Comparison of ENCODE assay signal across 8 cellular contexts in the genomic region with DNA sequence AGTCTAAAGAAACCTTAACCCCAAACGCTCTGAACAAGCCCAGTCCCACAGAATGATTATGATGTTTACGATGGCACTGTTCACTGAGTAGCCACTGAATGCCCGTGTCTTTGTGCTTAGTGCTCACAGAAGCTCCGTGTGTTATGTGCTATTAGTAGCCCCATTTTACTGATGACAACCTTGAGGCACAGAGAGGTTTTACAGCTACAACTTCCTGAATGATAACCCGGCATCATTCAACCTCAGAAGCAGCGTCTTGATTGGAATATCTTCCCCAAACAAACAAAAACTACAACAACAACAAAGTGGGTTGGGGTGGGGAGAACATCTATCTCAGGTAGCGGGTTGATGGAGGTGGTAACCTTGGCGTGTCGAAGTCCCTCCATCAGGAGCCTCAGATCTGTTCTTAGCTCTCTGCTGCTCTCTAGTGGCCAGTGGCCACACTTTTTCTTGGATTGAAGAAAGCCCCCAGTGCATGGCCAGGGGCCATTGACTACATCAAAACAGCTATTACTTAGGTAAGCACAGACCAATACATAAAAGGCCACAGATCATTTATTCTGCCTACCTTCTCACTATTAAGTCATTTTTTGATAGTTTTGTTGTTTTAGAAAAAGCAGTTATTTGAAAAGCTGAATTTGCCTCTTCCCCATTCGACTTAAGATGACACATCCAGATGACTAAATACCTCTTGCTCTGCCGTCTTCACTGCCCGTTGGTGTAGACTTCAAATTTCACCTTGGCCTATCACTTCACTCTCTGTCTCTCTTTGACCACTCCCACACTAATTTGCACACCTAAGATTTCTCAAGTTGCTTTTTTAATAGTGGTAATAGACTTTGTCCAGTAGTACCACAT.
A peak's percentile ranks its signal among the peaks of the same experiment; 100 is the strongest.
DNase-seq lines count a peak whose midpoint lies in the region; ATAC-seq, FAIRE-seq and TF ChIP-seq lines count a peak whose summit lies in the region.

No MANE protein-coding gene starts in this region.

- CTCF ChIA-PET in HepG2 (lab: Yijun Ruan, JAX; ENCODE audit: low intra/inter-chr PET ratio, low total read pairs), result no interaction called here

- H3K4me1 ChIP-seq in Peyer's patch, result no peaks in the 10 kb centered on the region
- H3K4me1 ChIP-seq in HepG2 (ENCODE audit: insufficient read depth, low read length), result no peaks in the 10 kb centered on the region

- TF ChIP-seq POLR2A in Peyer's patch (IDR thresholded peaks at IDR 0.05), result no peak
- TF ChIP-seq POLR2A in HepG2 (IDR thresholded peaks at IDR 0.05; ENCODE audit: insufficient read depth in 1 of 2, low read depth in 2 of 2, low read length in 2 of 2), result no peak

- no peak for FAIRE-seq in HepG2 (lab: Jason Lieb, UNC)

- H3K27ac ChIP-seq in Peyer's patch (no peak overlapping the region), HepG2 (ENCODE audit: extremely low read length, insufficient read depth, low read length) (no peak overlapping the region)

- in situ Hi-C loops in HepG2 (cut with HindIII; ENCODE audit: extremely low pct_ligation_motif_present, low pct_unique_long_range_greater_than_20kb), result no loop called here

- DNase-seq in NK-92 treated with Interleukin-12 subunit alpha and Interleukin-12 subunit beta, amount 100 ng/mL, for 24 hours (lab: John Stamatoyannopoulos, UW), result peak; percentile 6
- DNase-seq in NK-92 (lab: John Stamatoyannopoulos, UW; ENCODE audit: unreplicated experiment) (no peak), Peyer's patch (no peak), cardiac fibroblast (ENCODE audit: low read depth in 2 of 2) (peak; percentile 42), HepG2 (ENCODE audit: low spot score) (peak; percentile 44), superior temporal gyrus (ENCODE audit: extremely low spot score) (peak; percentile 80)

- ATAC-seq in GM21423 (IDR thresholded peaks at IDR 0.05; ENCODE audit: unreplicated experiment) (peak; percentile 89), HepG2 (peak; percentile 84)

- H4K20me1 ChIP-seq in HepG2 (ENCODE audit: insufficient read depth, low read length), result no peaks in the 10 kb centered on the region

- H3K9me3 ChIP-seq in Peyer's patch (peaks cover 0 to under 1% (median 0%) of the 10 kb centered on the region in 4 donors), HepG2 (ENCODE audit: low read length) (peaks cover 9% of the 10 kb centered on the region)

- POLR2A ChIA-PET in HepG2 (lab: Yijun Ruan, JAX), result no interaction called here

- H3K36me3 ChIP-seq in Peyer's patch, result no peaks in the 10 kb centered on the region
- H3K36me3 ChIP-seq in HepG2 (replicated peaks in 1 of 2; ENCODE audit: control insufficient read depth in 1 of 2, insufficient read depth in 2 of 2, low read length in 2 of 2), result no peaks in the 10 kb centered on the region

- H3K79me2 ChIP-seq in HepG2 (ENCODE audit: insufficient read depth, low read length), result no peaks in the 10 kb centered on the region

- intact Hi-C loops in HepG2 (cut with micrococcal nuclease; ENCODE audit: unreplicated experiment), result no loop called here

- H2AFZ ChIP-seq in HepG2 (ENCODE audit: low read length), result no peak overlapping the region

- no TSS peak for BruUV-seq in HepG2 (replicated peaks; lab: Mats Ljungman, UMichigan)

- peak; percentile 54 for TF ChIP-seq RAD21 in Ishikawa (IDR thresholded peaks at IDR 0.05; ENCODE audit: low read depth)
- no peak for TF ChIP-seq RAD21 in HepG2 (CRISPR knock-in tag; IDR thresholded peaks at IDR 0.05)

- TF ChIP-seq CTCF in Peyer's patch (IDR thresholded peaks at IDR 0.05) (peak in 5 of 6 experiments; percentile 15 to 28 (median 23)), cardiac fibroblast (IDR thresholded peaks at IDR 0.05; ENCODE audit: low read depth, low read length) (peak; percentile 61), HepG2 (CRISPR knock-in tag; IDR thresholded peaks at IDR 0.05) (peak; percentile 73)

- H3K9ac ChIP-seq in HepG2 (ENCODE audit: insufficient read depth, low read depth, low read length), result no peak overlapping the region

- H3K27me3 ChIP-seq in Peyer's patch (no peaks in the 10 kb centered on the region), HepG2 (ENCODE audit: control insufficient read depth in 1 of 2, insufficient read depth in 2 of 2, low read length in 2 of 2) (no peaks in the 10 kb centered on the region)

- H3K4me3 ChIP-seq in Peyer's patch, result no peak overlapping the region
- H3K4me3 ChIP-seq in cardiac fibroblast (replicated peaks in 1 of 2; ENCODE audit: low read depth in 2 of 2, low read length in 2 of 2), result no peak overlapping the region
- H3K4me3 ChIP-seq in HepG2 (replicated peaks in 1 of 3; ENCODE audit: insufficient read depth in 1 of 3, low read depth in 2 of 3, low read length in 3 of 3), result no peak overlapping the region

- 10% methylated on average over 9 of the region's 12 CpGs for WGBS in HepG2 (ENCODE audit: low lambda C conversion rate)

- no peak overlapping the region for H3K4me2 ChIP-seq in HepG2 (ENCODE audit: low read depth, low read length)

- no peak for TF ChIP-seq EP300 in Ishikawa (IDR thresholded peaks at IDR 0.05; ENCODE audit: borderline replicate concordance)
- TF ChIP-seq EP300 in HepG2 (IDR thresholded peaks at IDR 0.05; ENCODE audit: low read depth in 2 of 2, low read length in 2 of 2), result no peak
- no peak for TF ChIP-seq EP300 in HepG2 (CRISPR knock-in tag; IDR thresholded peaks at IDR 0.05; ENCODE audit: borderline replicate concordance)

TF ChIP-seq in Ishikawa, 13 proteins besides CTCF, POLR2A, EP300 and RAD21 (continues in another document):
- TF ChIP-seq, protein P1, sequence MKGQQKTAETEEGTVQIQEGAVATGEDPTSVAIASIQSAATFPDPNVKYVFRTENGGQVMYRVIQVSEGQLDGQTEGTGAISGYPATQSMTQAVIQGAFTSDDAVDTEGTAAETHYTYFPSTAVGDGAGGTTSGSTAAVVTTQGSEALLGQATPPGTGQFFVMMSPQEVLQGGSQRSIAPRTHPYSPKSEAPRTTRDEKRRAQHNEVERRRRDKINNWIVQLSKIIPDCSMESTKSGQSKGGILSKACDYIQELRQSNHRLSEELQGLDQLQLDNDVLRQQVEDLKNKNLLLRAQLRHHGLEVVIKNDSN (IDR thresholded peaks at IDR 0.05), result no peak
- TF ChIP-seq TCF12 (IDR thresholded peaks at IDR 0.05; ENCODE audit: low read depth) (no peak), NFIC (IDR thresholded peaks at IDR 0.05) (no peak), YY1 (IDR thresholded peaks at IDR 0.05; ENCODE audit: low read depth) (no peak), TEAD4 (IDR thresholded peaks at IDR 0.05) (no peak), ZBTB7A (IDR thresholded peaks at IDR 0.05; ENCODE audit: low read depth) (no peak), CEBPB (IDR thresholded peaks at IDR 0.05) (no peak), TAF1 (IDR thresholded peaks at IDR 0.05; ENCODE audit: low read depth) (no peak)

TF ChIP-seq in HepG2, 621 proteins besides CTCF, POLR2A, EP300 and RAD21 (continues in another document):
- TF ChIP-seq ZNF562 (CRISPR knock-in tag; IDR thresholded peaks at IDR 0.05; ENCODE audit: borderline replicate concordance) (no peak), CREM (IDR thresholded peaks at IDR 0.05) (no peak), CREM (CRISPR knock-in tag; IDR thresholded peaks at IDR 0.05) (no peak), NFKBIZ (CRISPR knock-in tag; IDR thresholded peaks at IDR 0.05) (no peak), ZNF83 (CRISPR knock-in tag; IDR thresholded peaks at IDR 0.05; ENCODE audit: borderline replicate concordance) (no peak), ZNF629 (CRISPR knock-in tag; conservative IDR thresholded peaks at IDR 0.05) (peak; percentile 64), CAMTA2 (CRISPR knock-in tag; IDR thresholded peaks at IDR 0.05; ENCODE audit: borderline replicate concordance) (no peak), ZNF879 (CRISPR knock-in tag; IDR thresholded peaks at IDR 0.05) (no peak), ZFX (CRISPR knock-in tag; IDR thresholded peaks at IDR 0.05; ENCODE audit: low read depth) (no peak), U2AF1 (optimal IDR thresholded peaks at IDR 0.05; ENCODE audit: low read depth, low read length) (no peak), ZNF703 (CRISPR knock-in tag; IDR thresholded peaks at IDR 0.05; ENCODE audit: borderline replicate concordance) (no peak), ZBTB21 (CRISPR knock-in tag; IDR thresholded peaks at IDR 0.05) (no peak), STAG1 (CRISPR knock-in tag; IDR thresholded peaks at IDR 0.05) (peak; percentile 69)
- TF ChIP-seq, protein P2, sequence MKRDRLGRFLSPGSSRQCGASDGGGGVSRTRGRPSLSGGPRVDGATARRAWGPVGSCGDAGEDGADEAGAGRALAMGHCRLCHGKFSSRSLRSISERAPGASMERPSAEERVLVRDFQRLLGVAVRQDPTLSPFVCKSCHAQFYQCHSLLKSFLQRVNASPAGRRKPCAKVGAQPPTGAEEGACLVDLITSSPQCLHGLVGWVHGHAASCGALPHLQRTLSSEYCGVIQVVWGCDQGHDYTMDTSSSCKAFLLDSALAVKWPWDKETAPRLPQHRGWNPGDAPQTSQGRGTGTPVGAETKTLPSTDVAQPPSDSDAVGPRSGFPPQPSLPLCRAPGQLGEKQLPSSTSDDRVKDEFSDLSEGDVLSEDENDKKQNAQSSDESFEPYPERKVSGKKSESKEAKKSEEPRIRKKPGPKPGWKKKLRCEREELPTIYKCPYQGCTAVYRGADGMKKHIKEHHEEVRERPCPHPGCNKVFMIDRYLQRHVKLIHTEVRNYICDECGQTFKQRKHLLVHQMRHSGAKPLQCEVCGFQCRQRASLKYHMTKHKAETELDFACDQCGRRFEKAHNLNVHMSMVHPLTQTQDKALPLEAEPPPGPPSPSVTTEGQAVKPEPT (CRISPR knock-in tag; IDR thresholded peaks at IDR 0.05; ENCODE audit: low read depth), result no peak

Comparison
In these comparisons a context has a peak if more than half of its experiments do, and no peak if none do; other contexts are left out.
1. DNase-seq: peak in NK-92 treated with Interleukin-12 subunit alpha and Interleukin-12 subunit beta, amount 100 ng/mL, for 24 hours (single experiment), cardiac fibroblast (2 of 2), HepG2 (single experiment) and superior temporal gyrus (single experiment); none in NK-92 (single experiment) and Peyer's patch (0 of 3).
2. CTCF ChIP-seq: peak in every context shown above with its lines; median percentile 73 in HepG2; 61 in cardiac fibroblast; 23 in Peyer's patch.